26 cellular contexts compared by ENCODE assay signal in genomic region chr15:61447981-61448380, GRCh38.
"Had no signal": no experiment of that assay in that cellular context is flagged by ENCODE, and none has a peak within 500 bp of the region (broad histone marks: within the 10 kb centered on the region; RNA-seq: fewer than 3 reads in every experiment).

No MANE protein-coding gene starts in this region.

- H3K27ac ChIP-seq: ascending aorta, breast epithelium, cardiac muscle cell, colonic mucosa had no signal

- H3K27me3 ChIP-seq: ascending aorta, breast epithelium, colonic mucosa had no signal

- H3K36me3 ChIP-seq: ascending aorta, breast epithelium, cardiac muscle cell, colonic mucosa had no signal

- DNase-seq: activated CD4-positive, alpha-beta memory T cell treated with anti-CD3 and anti-CD28 coated beads, Interleukin-2, amount 10 ng/mL, durations not matched to agents 7 days and 5 days; activated CD4-positive, alpha-beta T cell treated with anti-CD3 and anti-CD28 coated beads for 1 hour; activated CD4-positive, alpha-beta T cell treated with anti-CD3 and anti-CD28 coated beads for 4 hours; activated CD4-positive, alpha-beta T cell treated with anti-CD3 and anti-CD28 coated beads, Interleukin-2, amount 10 ng/mL, durations not matched to agents 7 days and 5 days; activated CD4-positive, alpha-beta T cell treated with anti-CD3 and anti-CD28 coated beads, Interleukin-2, amount 50 U/mL, for 4 hours; activated CD8-positive, alpha-beta memory T cell treated with anti-CD3 and anti-CD28 coated beads, Interleukin-2, amount 50 U/mL, for 48 hours; activated gamma-delta T cell; activated naive CD4-positive, alpha-beta T cell; activated naive CD4-positive, alpha-beta T cell treated with anti-CD3 and anti-CD28 coated beads, Interleukin-2, amount 10 ng/mL, durations not matched to agents 7 days and 5 days; activated naive CD8-positive, alpha-beta T cell treated with anti-CD3 and anti-CD28 coated beads, Interleukin-2, amount 10 ng/mL, durations not matched to agents 7 days and 5 days; activated T-cell treated with anti-CD3 and anti-CD28 coated beads for 4 hours; activated T-cell treated with anti-CD3 and anti-CD28 coated beads, Interleukin-2, amount 50 U/mL, for 24 hours; activated T-cell treated with anti-CD3 and anti-CD28 coated beads, Interleukin-2, amount 50 U/mL, for 72 hours; central memory CD4-positive, alpha-beta T cell; cerebellar nuclear complex; colonic mucosa; effector memory CD4-positive, alpha-beta T cell; endodermal cell; foreskin fibroblast; head of caudate nucleus; T1000 had no signal

- H3K4me1 ChIP-seq: ascending aorta, breast epithelium, colonic mucosa had no signal

- ATAC-seq: activated naive CD4-positive, alpha-beta T cell treated with anti-CD3 and anti-CD28 coated beads, Interleukin-2, amount 50 U/mL, for 72 hours; activated T-cell treated with anti-CD3 and anti-CD28 coated beads, Interleukin-2, amount 50 U/mL, for 72 hours; esophagus mucosa had no signal

- H3K9me3 ChIP-seq: ascending aorta, breast epithelium, colonic mucosa had no signal

- H3K4me3 ChIP-seq: ascending aorta, breast epithelium, cardiac muscle cell, colonic mucosa had no signal
